In genomic region chr4:168390041-168390440, GRCh38 we compare ENCODE assay signal across 24 cellular contexts.
DNase-seq lines count a peak whose midpoint lies in the region; ATAC-seq and TF ChIP-seq lines count a peak whose summit lies in the region.
"Had no signal": no experiment of that assay in that cellular context is flagged by ENCODE, and none has a peak within 500 bp of the region (broad histone marks: within the 10 kb centered on the region; RNA-seq: fewer than 3 reads in every experiment).

No MANE protein-coding gene starts in this region.

- H3K36me3 ChIP-seq in BE2C, result no peaks in the 10 kb centered on the region

- CTCF ChIA-PET in MCF 10A (lab: Yijun Ruan, JAX), result no interaction called here

- H3K27ac ChIP-seq in foreskin keratinocyte, result peak overlapping the region; percentile 21
- H3K27ac ChIP-seq: BLaER1 treated with 17β-estradiol and CSF1 and Interleukin-3, amounts not matched to agents 10 nM and 100 nM; GM23248; HL-60; PC-9; SJSA1 had no signal

- H3K27ac Mint-ChIP-seq in activated T-cell treated with anti-CD3 and anti-CD28 coated beads, Interleukin-2, amount 50 U/mL, for 72 hours, result peak overlapping the region; percentile 47
- no peak overlapping the region for H3K27ac Mint-ChIP-seq in MCF 10A (ENCODE audit: low read depth, unreplicated experiment)
- H3K27ac Mint-ChIP-seq: CD4-positive, alpha-beta T cell; H9; IgD-negative memory B cell had no signal

- POLR2A ChIA-PET in MCF 10A (lab: Yijun Ruan, JAX), result no interaction called here

- H3K4me1 ChIP-seq in foreskin keratinocyte (peaks cover 19% of the 10 kb centered on the region), BE2C (no peaks in the 10 kb centered on the region)
- H3K4me1 ChIP-seq: BLaER1 treated with 17β-estradiol and CSF1 and Interleukin-3, amounts not matched to agents 10 nM and 100 nM had no signal

- no peak for ATAC-seq in activated T-cell treated with anti-CD3 and anti-CD28 coated beads, Interleukin-2, amount 50 U/mL, for 72 hours (replicated peaks in 1 of 2)
- ATAC-seq in activated T-cell treated with anti-CD3 and anti-CD28 coated beads, Interleukin-2, amount 50 U/mL, for 4 hours, result no peak
- no peak for ATAC-seq in foreskin keratinocyte

- no TSS peak for BruUV-seq in MCF 10A (replicated peaks; lab: Mats Ljungman, UMichigan)

- no peak for TF ChIP-seq POLR2A in lower leg skin (IDR thresholded peaks at IDR 0.05)

- intact Hi-C loops in MCF 10A (cut with micrococcal nuclease), result no loop called here
- intact Hi-C loops in lower leg skin (cut with DNase I; ENCODE audit: low total_unique reads), result no loop called here

- no peaks in the 10 kb centered on the region for H3K9me3 ChIP-seq in BE2C
- H3K9me3 ChIP-seq: BLaER1 treated with 17β-estradiol and CSF1 and Interleukin-3, amounts not matched to agents 10 nM and 100 nM; SJSA1 had no signal

- H3K4me3 Mint-ChIP-seq in activated T-cell treated with anti-CD3 and anti-CD28 coated beads, Interleukin-2, amount 50 U/mL, for 72 hours, result no peak overlapping the region
- H3K4me3 Mint-ChIP-seq in activated T-cell treated with anti-CD3 and anti-CD28 coated beads, Interleukin-2, amount 50 U/mL, for 4 hours, result no peak overlapping the region
- no peak overlapping the region for H3K4me3 Mint-ChIP-seq in MCF 10A (ENCODE audit: unreplicated experiment)
- H3K4me3 Mint-ChIP-seq: CD4-positive, alpha-beta T cell; H9; IgD-negative memory B cell had no signal

- no peak for TF ChIP-seq CTCF in foreskin keratinocyte (conservative IDR thresholded peaks at IDR 0.05)
- no peak for TF ChIP-seq CTCF in MCF 10A (IDR thresholded peaks at IDR 0.05; ENCODE audit: unreplicated experiment)
- no peak for TF ChIP-seq CTCF in lower leg skin (IDR thresholded peaks at IDR 0.05)
- no peak for TF ChIP-seq CTCF in BE2C (IDR thresholded peaks at IDR 0.05; ENCODE audit: low read depth, low read length)

- H3K4me1 Mint-ChIP-seq in activated T-cell treated with anti-CD3 and anti-CD28 coated beads, Interleukin-2, amount 50 U/mL, for 72 hours (ENCODE audit: low read depth), result no peaks in the 10 kb centered on the region
- no peaks in the 10 kb centered on the region for H3K4me1 Mint-ChIP-seq in activated T-cell treated with anti-CD3 and anti-CD28 coated beads, Interleukin-2, amount 50 U/mL, for 4 hours (ENCODE audit: low read depth)
- peaks cover 15% of the 10 kb centered on the region for H3K4me1 Mint-ChIP-seq in MCF 10A (ENCODE audit: insufficient read depth, unreplicated experiment)
- H3K4me1 Mint-ChIP-seq: IgD-negative memory B cell had no signal

- no peaks in the 10 kb centered on the region for H3K27me3 Mint-ChIP-seq in activated T-cell treated with anti-CD3 and anti-CD28 coated beads, Interleukin-2, amount 50 U/mL, for 72 hours (ENCODE audit: low read depth)
- H3K27me3 Mint-ChIP-seq in activated T-cell treated with anti-CD3 and anti-CD28 coated beads, Interleukin-2, amount 50 U/mL, for 4 hours (ENCODE audit: low read depth), result no peaks in the 10 kb centered on the region
- H3K27me3 Mint-ChIP-seq in MCF 10A (ENCODE audit: insufficient read depth, unreplicated experiment), result no peaks in the 10 kb centered on the region
- H3K27me3 Mint-ChIP-seq: CD4-positive, alpha-beta T cell; IgD-negative memory B cell had no signal

- 75 to 82% methylated on average over 1 of the region's 1 CpG for WGBS in lower leg skin, 2 donors

- H3K9me3 Mint-ChIP-seq in activated T-cell treated with anti-CD3 and anti-CD28 coated beads, Interleukin-2, amount 50 U/mL, for 72 hours, result no peaks in the 10 kb centered on the region
- no peaks in the 10 kb centered on the region for H3K9me3 Mint-ChIP-seq in activated T-cell treated with anti-CD3 and anti-CD28 coated beads, Interleukin-2, amount 50 U/mL, for 4 hours
- no peaks in the 10 kb centered on the region for H3K9me3 Mint-ChIP-seq in MCF 10A (ENCODE audit: unreplicated experiment)
- H3K9me3 Mint-ChIP-seq: CD4-positive, alpha-beta T cell; H9; IgD-negative memory B cell had no signal

- DNase-seq in activated T-cell treated with anti-CD3 and anti-CD28 coated beads, Interleukin-2, amount 50 U/mL, for 72 hours, result no peak
- DNase-seq in activated T-cell treated with anti-CD3 and anti-CD28 coated beads, Interleukin-2, amount 50 U/mL, for 4 hours, result no peak
- DNase-seq in OCI-M1 (lab: John Stamatoyannopoulos, UW), result peak; percentile 50
- DNase-seq in foreskin keratinocyte, result no peak
- DNase-seq in MCF 10A (ENCODE audit: unreplicated experiment), result no peak
- no peak for DNase-seq in lower leg skin (ENCODE audit: low spot score in 2 of 2)
- DNase-seq in BE2C, result no peak
- DNase-seq: CD4-positive, alpha-beta T cell; H9; NCI-H1105; NCI-H1436 treated with DMSO at 0.1 percent for 48 hours; NCI-H1930; NCI-H2107; NCI-H524; NCI-H748 treated with DMSO at 0.1 percent for 48 hours; NK-92 treated with Interleukin-12 subunit alpha and Interleukin-12 subunit beta, amount 100 ng/mL, for 24 hours; PC-9; Right ventricle myocardium superior; RPMI8226 had no signal

- H3K27me3 ChIP-seq in foreskin keratinocyte (no peaks in the 10 kb centered on the region), BE2C (no peaks in the 10 kb centered on the region)
- H3K27me3 ChIP-seq: BLaER1 treated with 17β-estradiol and CSF1 and Interleukin-3, amounts not matched to agents 10 nM and 100 nM; SJSA1 had no signal

- peaks cover 0 to 5% of the 10 kb centered on the region in 2 donors for H3K36me3 Mint-ChIP-seq in activated T-cell treated with anti-CD3 and anti-CD28 coated beads, Interleukin-2, amount 50 U/mL, for 72 hours (ENCODE audit: insufficient read depth in 2 of 2)
- H3K36me3 Mint-ChIP-seq in activated T-cell treated with anti-CD3 and anti-CD28 coated beads, Interleukin-2, amount 50 U/mL, for 4 hours (ENCODE audit: insufficient read depth), result peaks cover 61% of the 10 kb centered on the region
- peaks cover 6% of the 10 kb centered on the region for H3K36me3 Mint-ChIP-seq in MCF 10A (ENCODE audit: insufficient read depth, unreplicated experiment)

- H3K4me3 ChIP-seq in lower leg skin (ENCODE audit: low read depth, poor library complexity, severe bottlenecking) (no peak overlapping the region), BE2C (ENCODE audit: low read depth, low read length) (no peak overlapping the region)
- H3K4me3 ChIP-seq: BLaER1 treated with 17β-estradiol and CSF1 and Interleukin-3, amounts not matched to agents 10 nM and 100 nM; GM23248; PC-9; SJSA1 had no signal
